ENCODE assay signal across 1 cellular context in genomic region chr1:156726549-156727226, GRCh38.
TF ChIP-seq lines count a peak whose summit lies in the region.

No MANE protein-coding gene starts in this region.

TF ChIP-seq in HEK293, 187 proteins besides CTCF, POLR2A, EP300 and RAD21 (continued from another document):
- TF ChIP-seq ZBTB11 (tag by site-specific recombination; conservative IDR thresholded peaks at IDR 0.05; ENCODE audit: low read depth) (peak; percentile 34), ZNF549 (tag by site-specific recombination; IDR thresholded peaks at IDR 0.05) (no peak), ELK4 (IDR thresholded peaks at IDR 0.05; ENCODE audit: borderline replicate concordance, low read depth, low read length) (no peak), ZNF214 (tag by site-specific recombination; IDR thresholded peaks at IDR 0.05; ENCODE audit: borderline replicate concordance) (no peak), ZNF830 (tag by site-specific recombination; IDR thresholded peaks at IDR 0.05; ENCODE audit: low read depth) (no peak), SP2 (tag by site-specific recombination; IDR thresholded peaks at IDR 0.05) (peak; percentile 48), ATF2 (tag by site-specific recombination; IDR thresholded peaks at IDR 0.05; ENCODE audit: low read depth) (no peak), ZXDB (tag by site-specific recombination; IDR thresholded peaks at IDR 0.05) (no peak), ZNF24 (tag by site-specific recombination; IDR thresholded peaks at IDR 0.05) (0 out of 2 replicates have a peak, but pooled peaks have one; percentile 42), ZNF274 (IDR thresholded peaks at IDR 0.05; ENCODE audit: low read length) (no peak), ZNF274 (tag by site-specific recombination; IDR thresholded peaks at IDR 0.05; ENCODE audit: borderline replicate concordance) (no peak), ZSCAN18 (tag by site-specific recombination; IDR thresholded peaks at IDR 0.05) (no peak), ZNF777 (tag by site-specific recombination; IDR thresholded peaks at IDR 0.05; ENCODE audit: borderline replicate concordance) (no peak), ZNF280C (tag by site-specific recombination; IDR thresholded peaks at IDR 0.05) (no peak), ZNF623 (tag by site-specific recombination; IDR thresholded peaks at IDR 0.05) (peak; percentile 15; the same call in 1 of the 2 replicates), ZNF157 (tag by site-specific recombination; IDR thresholded peaks at IDR 0.05) (no peak), KLF9 (tag by site-specific recombination; IDR thresholded peaks at IDR 0.05; ENCODE audit: low read depth) (peak; percentile 53; the same call in 1 of the 2 replicates), OVOL3 (tag by site-specific recombination; IDR thresholded peaks at IDR 0.05) (no peak), ZNF571 (tag by site-specific recombination; IDR thresholded peaks at IDR 0.05) (no peak), ZNF624 (tag by site-specific recombination; IDR thresholded peaks at IDR 0.05) (no peak), ZNF558 (tag by site-specific recombination; IDR thresholded peaks at IDR 0.05) (no peak), ZNF555 (tag by site-specific recombination; conservative IDR thresholded peaks at IDR 0.05) (no peak), ZNF785 (tag by site-specific recombination; IDR thresholded peaks at IDR 0.05) (no peak), BCL11B (tag by site-specific recombination; IDR thresholded peaks at IDR 0.05; ENCODE audit: low read depth) (no peak), ZNF324 (tag by site-specific recombination; IDR thresholded peaks at IDR 0.05) (no peak), ZBTB10 (tag by site-specific recombination; IDR thresholded peaks at IDR 0.05) (no peak), ZNF112 (tag by site-specific recombination; IDR thresholded peaks at IDR 0.05) (no peak), ZEB2 (tag by site-specific recombination; IDR thresholded peaks at IDR 0.05) (peak; percentile 62; the same call in 1 of the 2 replicates), ZNF175 (tag by site-specific recombination; IDR thresholded peaks at IDR 0.05) (no peak), REPIN1 (tag by site-specific recombination; IDR thresholded peaks at IDR 0.05; ENCODE audit: low read depth) (no peak), TRIM28 (IDR thresholded peaks at IDR 0.05; ENCODE audit: borderline replicate concordance, low read length) (no peak), ZNF560 (tag by site-specific recombination; IDR thresholded peaks at IDR 0.05; ENCODE audit: borderline replicate concordance) (no peak), ZNF596 (tag by site-specific recombination; IDR thresholded peaks at IDR 0.05) (no peak), GLIS2 (tag by site-specific recombination; IDR thresholded peaks at IDR 0.05) (0 out of 2 replicates have a peak, but pooled peaks have one; percentile 10), ZNF121 (tag by site-specific recombination; IDR thresholded peaks at IDR 0.05) (no peak), PATZ1 (tag by site-specific recombination; IDR thresholded peaks at IDR 0.05) (no peak), YY2 (tag by site-specific recombination; IDR thresholded peaks at IDR 0.05) (no peak), HOXD13 (CRISPR knock-in tag; IDR thresholded peaks at IDR 0.05; ENCODE audit: borderline replicate concordance) (no peak), PRDM2 (tag by site-specific recombination; IDR thresholded peaks at IDR 0.05; ENCODE audit: borderline replicate concordance) (no peak), RBAK (tag by site-specific recombination; IDR thresholded peaks at IDR 0.05) (no peak), ZNF16 (tag by site-specific recombination; IDR thresholded peaks at IDR 0.05; ENCODE audit: low read depth) (no peak), ZNF660 (tag by site-specific recombination; IDR thresholded peaks at IDR 0.05) (peak; percentile 34; the same call in 1 of the 2 replicates)
